Comparison of ENCODE assay signal across 1 cellular context in genomic region chr6:34455831-34456230, GRCh38.
TF ChIP-seq lines count a peak whose summit lies in the region.

No MANE protein-coding gene starts in this region.

TF ChIP-seq in GM12878, 131 proteins besides CTCF, POLR2A, EP300 and RAD21:
- TF ChIP-seq RCOR1 (conservative IDR thresholded peaks at IDR 0.05; ENCODE audit: low read depth, low read length) (no peak), ZBTB11 (CRISPR knock-in tag; IDR thresholded peaks at IDR 0.05) (no peak), BMI1 (IDR thresholded peaks at IDR 0.05; ENCODE audit: borderline replicate concordance) (no peak), MTA3 (IDR thresholded peaks at IDR 0.05; ENCODE audit: borderline replicate concordance, low read length) (no peak), TCF12 (IDR thresholded peaks at IDR 0.05; ENCODE audit: low read depth, low read length) (no peak), BCL11A (IDR thresholded peaks at IDR 0.05; ENCODE audit: low read depth, low read length) (no peak), IKZF1 (conservative IDR thresholded peaks at IDR 0.05) (no peak), SPI1 (IDR thresholded peaks at IDR 0.05; ENCODE audit: borderline replicate concordance, insufficient read depth, low read depth, low read length) (no peak), ZSCAN29 (IDR thresholded peaks at IDR 0.05) (no peak), ATF7 (IDR thresholded peaks at IDR 0.05; ENCODE audit: low read depth) (no peak), SMARCA5 (IDR thresholded peaks at IDR 0.05) (no peak), NR2F1 (conservative IDR thresholded peaks at IDR 0.05) (no peak)
- TF ChIP-seq, protein P1, sequence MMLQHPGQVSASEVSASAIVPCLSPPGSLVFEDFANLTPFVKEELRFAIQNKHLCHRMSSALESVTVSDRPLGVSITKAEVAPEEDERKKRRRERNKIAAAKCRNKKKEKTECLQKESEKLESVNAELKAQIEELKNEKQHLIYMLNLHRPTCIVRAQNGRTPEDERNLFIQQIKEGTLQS (IDR thresholded peaks at IDR 0.05; ENCODE audit: borderline replicate concordance, extremely low read depth, low read depth, low read length) = no peak
- TF ChIP-seq, protein P2, sequence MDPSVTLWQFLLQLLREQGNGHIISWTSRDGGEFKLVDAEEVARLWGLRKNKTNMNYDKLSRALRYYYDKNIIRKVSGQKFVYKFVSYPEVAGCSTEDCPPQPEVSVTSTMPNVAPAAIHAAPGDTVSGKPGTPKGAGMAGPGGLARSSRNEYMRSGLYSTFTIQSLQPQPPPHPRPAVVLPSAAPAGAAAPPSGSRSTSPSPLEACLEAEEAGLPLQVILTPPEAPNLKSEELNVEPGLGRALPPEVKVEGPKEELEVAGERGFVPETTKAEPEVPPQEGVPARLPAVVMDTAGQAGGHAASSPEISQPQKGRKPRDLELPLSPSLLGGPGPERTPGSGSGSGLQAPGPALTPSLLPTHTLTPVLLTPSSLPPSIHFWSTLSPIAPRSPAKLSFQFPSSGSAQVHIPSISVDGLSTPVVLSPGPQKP (IDR thresholded peaks at IDR 0.05; ENCODE audit: low read depth, low read length) = no peak
- TF ChIP-seq, protein P3, sequence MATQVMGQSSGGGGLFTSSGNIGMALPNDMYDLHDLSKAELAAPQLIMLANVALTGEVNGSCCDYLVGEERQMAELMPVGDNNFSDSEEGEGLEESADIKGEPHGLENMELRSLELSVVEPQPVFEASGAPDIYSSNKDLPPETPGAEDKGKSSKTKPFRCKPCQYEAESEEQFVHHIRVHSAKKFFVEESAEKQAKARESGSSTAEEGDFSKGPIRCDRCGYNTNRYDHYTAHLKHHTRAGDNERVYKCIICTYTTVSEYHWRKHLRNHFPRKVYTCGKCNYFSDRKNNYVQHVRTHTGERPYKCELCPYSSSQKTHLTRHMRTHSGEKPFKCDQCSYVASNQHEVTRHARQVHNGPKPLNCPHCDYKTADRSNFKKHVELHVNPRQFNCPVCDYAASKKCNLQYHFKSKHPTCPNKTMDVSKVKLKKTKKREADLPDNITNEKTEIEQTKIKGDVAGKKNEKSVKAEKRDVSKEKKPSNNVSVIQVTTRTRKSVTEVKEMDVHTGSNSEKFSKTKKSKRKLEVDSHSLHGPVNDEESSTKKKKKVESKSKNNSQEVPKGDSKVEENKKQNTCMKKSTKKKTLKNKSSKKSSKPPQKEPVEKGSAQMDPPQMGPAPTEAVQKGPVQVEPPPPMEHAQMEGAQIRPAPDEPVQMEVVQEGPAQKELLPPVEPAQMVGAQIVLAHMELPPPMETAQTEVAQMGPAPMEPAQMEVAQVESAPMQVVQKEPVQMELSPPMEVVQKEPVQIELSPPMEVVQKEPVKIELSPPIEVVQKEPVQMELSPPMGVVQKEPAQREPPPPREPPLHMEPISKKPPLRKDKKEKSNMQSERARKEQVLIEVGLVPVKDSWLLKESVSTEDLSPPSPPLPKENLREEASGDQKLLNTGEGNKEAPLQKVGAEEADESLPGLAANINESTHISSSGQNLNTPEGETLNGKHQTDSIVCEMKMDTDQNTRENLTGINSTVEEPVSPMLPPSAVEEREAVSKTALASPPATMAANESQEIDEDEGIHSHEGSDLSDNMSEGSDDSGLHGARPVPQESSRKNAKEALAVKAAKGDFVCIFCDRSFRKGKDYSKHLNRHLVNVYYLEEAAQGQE (IDR thresholded peaks at IDR 0.05; ENCODE audit: low read depth, low read length) = no peak
